ENCODE assay signal across 20 cellular contexts in the genomic region with DNA sequence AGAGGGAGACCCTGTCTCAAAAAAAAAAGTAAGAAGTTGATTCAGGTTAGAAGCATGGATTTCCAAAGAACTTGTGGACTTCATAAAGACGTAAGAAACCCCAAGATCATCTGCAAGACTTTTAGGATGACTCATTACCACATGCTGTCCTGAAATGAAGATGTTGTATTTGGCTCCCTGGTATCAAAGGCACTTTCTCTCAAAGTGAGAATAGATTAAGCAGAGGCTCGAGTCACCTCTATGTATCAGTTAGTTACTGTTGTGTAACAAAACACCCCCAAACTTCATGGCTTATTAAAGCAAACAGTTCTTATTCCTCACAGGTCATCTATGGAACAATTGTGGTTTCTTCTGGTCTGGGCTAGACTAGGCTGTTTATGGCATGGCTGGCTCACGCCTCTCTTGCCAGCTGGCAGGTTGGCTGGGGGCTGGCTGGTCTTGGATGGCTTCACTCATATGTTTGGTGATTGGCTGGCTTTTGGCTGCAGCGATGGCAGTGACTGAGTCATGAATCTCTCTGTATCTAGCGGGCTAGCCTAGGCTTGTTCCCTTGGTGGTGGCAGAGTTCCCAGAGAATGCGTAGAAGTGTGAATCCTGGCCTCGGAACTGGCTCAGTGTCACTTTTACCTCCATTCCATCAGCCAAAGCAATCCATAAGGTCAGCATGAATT.
DNase-seq lines count a peak whose midpoint lies in the region; ATAC-seq and TF ChIP-seq lines count a peak whose summit lies in the region.
"Had no signal": no experiment of that assay in that cellular context is flagged by ENCODE, and none has a peak within 500 bp of the region (broad histone marks: within the 10 kb centered on the region; RNA-seq: fewer than 3 reads in every experiment).

No MANE protein-coding gene starts in this region.

- no peaks in the 10 kb centered on the region for H3K4me1 ChIP-seq in foreskin keratinocyte

- DNase-seq in DMS 273 (lab: John Stamatoyannopoulos, UW; ENCODE audit: unreplicated experiment) (peak; percentile 56), DMS 273 treated with DMSO at 0.1 percent for 48 hours (lab: John Stamatoyannopoulos, UW) (no peak), H4 (ENCODE audit: low spot score) (peak; percentile 26), foreskin keratinocyte (peak; percentile 90 to 94), DMS153 treated with DMSO at 0.1 percent for 48 hours (lab: John Stamatoyannopoulos, UW; ENCODE audit: unreplicated experiment) (no peak), GM20000 (ENCODE audit: low spot score) (no peak)
- DNase-seq in stimulated activated CD4-positive, alpha-beta T cell treated with anti-CD3 and anti-CD28 coated beads, Interleukin-2, amount 100 ng/mL, for 24 hours = no peak
- DNase-seq: activated CD4-positive, alpha-beta T cell treated with anti-CD3 and anti-CD28 coated beads, Interleukin-2, amount 10 ng/mL, durations not matched to agents 7 days and 5 days; C1 segment of cervical spinal cord; DMS79; hippocampal formation; NCI-H1105; ovary had no signal

- TF ChIP-seq CTCF in foreskin keratinocyte (conservative IDR thresholded peaks at IDR 0.05) (no peak), GM20000 (IDR thresholded peaks at IDR 0.05; ENCODE audit: extremely low read depth, missing control alignments) (no peak)

- H3K36me3 Mint-ChIP-seq in activated T-helper 17 cell treated with anti-CD3 and anti-CD28 coated beads, Interleukin-2, amount 50 U/mL, for 72 hours (ENCODE audit: low read depth) = no peaks in the 10 kb centered on the region
- H3K36me3 Mint-ChIP-seq: type B pancreatic cell had no signal

- peaks cover 4% of the 10 kb centered on the region for H3K4me1 Mint-ChIP-seq in activated T-helper 17 cell treated with anti-CD3 and anti-CD28 coated beads, Interleukin-2, amount 50 U/mL, for 72 hours
- H3K4me1 Mint-ChIP-seq: activated CD4-positive, alpha-beta T cell treated with anti-CD3 and anti-CD28 coated beads, Interleukin-2, amount 10 ng/mL, durations not matched to agents 7 days and 5 days had no signal

- H3K9me3 Mint-ChIP-seq in activated T-helper 17 cell treated with anti-CD3 and anti-CD28 coated beads, Interleukin-2, amount 50 U/mL, for 72 hours = no peaks in the 10 kb centered on the region
- H3K9me3 Mint-ChIP-seq: dendritic cell treated with granulocyte-macrophage colony-stimulating factor and Interleukin-4, amounts not matched to agents 40 ng/mL and 50 ng/mL, for 4 days had no signal

- no peak overlapping the region for H3K4me3 Mint-ChIP-seq in activated T-helper 17 cell treated with anti-CD3 and anti-CD28 coated beads, Interleukin-2, amount 50 U/mL, for 72 hours
- H3K4me3 Mint-ChIP-seq: activated CD4-positive, alpha-beta T cell treated with anti-CD3 and anti-CD28 coated beads, Interleukin-2, amount 10 ng/mL, durations not matched to agents 7 days and 5 days; dendritic cell treated with granulocyte-macrophage colony-stimulating factor and Interleukin-4, amounts not matched to agents 40 ng/mL and 50 ng/mL, for 4 days; type B pancreatic cell had no signal

- H3K27ac Mint-ChIP-seq in activated T-helper 17 cell treated with anti-CD3 and anti-CD28 coated beads, Interleukin-2, amount 50 U/mL, for 72 hours = no peak overlapping the region
- H3K27ac Mint-ChIP-seq: activated CD4-positive, alpha-beta T cell treated with anti-CD3 and anti-CD28 coated beads, Interleukin-2, amount 10 ng/mL, durations not matched to agents 7 days and 5 days; activated T-helper 2 cell treated with anti-CD3 and anti-CD28 coated beads, Interferon-gamma antibody, Interleukin-2, Interleukin-4, amounts not matched to agents 10 μg/mL and 5 μg/mL and 100 μg/mL, durations not matched to agents 14 hours and 24 hours and 36 hours; dendritic cell treated with granulocyte-macrophage colony-stimulating factor and Interleukin-4, amounts not matched to agents 40 ng/mL and 50 ng/mL, for 4 days; type B pancreatic cell had no signal

- peaks cover 23% of the 10 kb centered on the region for H3K27me3 ChIP-seq in foreskin keratinocyte
- H3K27me3 ChIP-seq: ovary had no signal

- peaks cover 7% of the 10 kb centered on the region for H3K27me3 Mint-ChIP-seq in activated T-helper 17 cell treated with anti-CD3 and anti-CD28 coated beads, Interleukin-2, amount 50 U/mL, for 72 hours

- ATAC-seq in activated T-helper 17 cell treated with anti-CD3 and anti-CD28 coated beads, Interleukin-2, amount 50 U/mL, for 72 hours (replicated peaks) = peak; percentile 98
- ATAC-seq in foreskin keratinocyte = peak; percentile 94
- ATAC-seq: left lobe of liver had no signal

- H3K27ac ChIP-seq in foreskin keratinocyte = no peak overlapping the region
- H3K27ac ChIP-seq: 22Rv1, ovary, skin epidermis had no signal

Comparison
In these comparisons a context has a peak if more than half of its experiments do, and no peak if none do; other contexts are left out.
1. DNase-seq: peak in DMS 273 (single experiment), H4 (single experiment) and foreskin keratinocyte (2 of 2); none in DMS 273 treated with DMSO at 0.1 percent for 48 hours (single experiment), DMS153 treated with DMSO at 0.1 percent for 48 hours (single experiment), stimulated activated CD4-positive, alpha-beta T cell treated with anti-CD3 and anti-CD28 coated beads, Interleukin-2, amount 100 ng/mL, for 24 hours (0 of 2) and GM20000 (single experiment).